Comparison of ENCODE assay signal across 23 cellular contexts in the genomic region with DNA sequence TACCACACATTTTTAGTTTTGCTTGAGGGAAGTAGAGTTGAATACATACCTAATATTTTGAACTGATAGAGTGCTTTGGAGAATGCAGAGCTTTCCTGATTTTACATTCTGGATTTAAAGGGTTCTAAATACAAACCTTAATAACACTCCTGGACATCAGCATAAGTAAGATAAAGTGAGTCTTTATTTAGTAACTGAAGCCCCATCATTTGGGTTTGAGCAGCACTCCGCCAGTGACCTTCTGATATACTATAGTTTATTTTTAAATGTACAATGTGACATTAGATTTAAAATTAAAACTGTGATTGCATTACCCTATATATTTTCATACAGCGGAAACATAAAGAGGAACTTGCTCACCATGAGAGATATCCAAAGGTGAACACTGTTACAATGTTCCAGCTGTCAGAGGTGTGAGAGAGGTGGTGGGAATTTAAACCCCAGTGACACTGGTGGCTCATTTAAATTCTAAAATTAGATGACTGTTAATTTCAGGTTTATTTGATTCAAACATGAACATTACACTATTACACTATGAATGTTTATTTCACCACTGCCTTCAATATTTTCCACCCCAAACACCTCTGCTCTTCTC.
DNase-seq lines count a peak whose midpoint lies in the region; ATAC-seq and TF ChIP-seq lines count a peak whose summit lies in the region.
"Had no signal": no experiment of that assay in that cellular context is flagged by ENCODE, and none has a peak within 500 bp of the region (broad histone marks: within the 10 kb centered on the region; RNA-seq: fewer than 3 reads in every experiment).

No MANE protein-coding gene starts in this region.

- TF ChIP-seq CTCF in right atrium auricular region (IDR thresholded peaks at IDR 0.05) (no peak), OCI-LY1 (IDR thresholded peaks at IDR 0.05; ENCODE audit: low read length) (no peak)

- H3F3A ChIP-seq in OCI-LY1 (ENCODE audit: insufficient read depth, low read length), result no peaks in the 10 kb centered on the region

- H3K4me3 ChIP-seq in right cardiac atrium (ENCODE audit: low read length) (no peak overlapping the region), right atrium auricular region (no peak overlapping the region), OCI-LY1 (ENCODE audit: low read depth, low read length, poor library complexity, severe bottlenecking) (no peak overlapping the region)
- H3K4me3 ChIP-seq: A549; BLaER1 treated with 17β-estradiol and CSF1 and Interleukin-3, amounts not matched to agents 10 nM and 100 nM; GM12878; GM23248 had no signal

- H3K4me2 ChIP-seq in OCI-LY1 (ENCODE audit: low read length), result no peak overlapping the region; the same call in 1 of the 2 replicates
- H3K4me2 ChIP-seq: A549; BLaER1 treated with 17β-estradiol and CSF1 and Interleukin-3, amounts not matched to agents 10 nM and 100 nM had no signal

- WGBS in right cardiac atrium, result 59% methylated on average over 2 of the region's 2 CpGs

- H2AFZ ChIP-seq in OCI-LY1 (ENCODE audit: low read length), result no peak overlapping the region
- H2AFZ ChIP-seq: GM23248 had no signal

- no peaks in the 10 kb centered on the region for H3K36me3 ChIP-seq in right atrium auricular region
- no peaks in the 10 kb centered on the region; the same call in 1 of the 2 replicates for H3K36me3 ChIP-seq in OCI-LY1 (ENCODE audit: insufficient read depth, low read length)
- H3K36me3 ChIP-seq: BE2C; BLaER1 treated with 17β-estradiol and CSF1 and Interleukin-3, amounts not matched to agents 10 nM and 100 nM had no signal

- no peaks in the 10 kb centered on the region for H4K20me1 ChIP-seq in OCI-LY1 (ENCODE audit: insufficient read depth, low read length)
- H4K20me1 ChIP-seq: BLaER1 treated with 17β-estradiol and CSF1 and Interleukin-3, amounts not matched to agents 10 nM and 100 nM had no signal

- H3K27me3 ChIP-seq in right cardiac atrium (ENCODE audit: control insufficient read depth, insufficient read depth) (no peaks in the 10 kb centered on the region), right atrium auricular region (no peaks in the 10 kb centered on the region), OCI-LY1 (ENCODE audit: insufficient read depth, low read length) (no peaks in the 10 kb centered on the region)
- H3K27me3 ChIP-seq: BE2C; BLaER1 treated with 17β-estradiol and CSF1 and Interleukin-3, amounts not matched to agents 10 nM and 100 nM had no signal

- H3K9me3 ChIP-seq in right cardiac atrium (ENCODE audit: control insufficient read depth, low read length) (no peaks in the 10 kb centered on the region), right atrium auricular region (no peaks in the 10 kb centered on the region), OCI-LY1 (ENCODE audit: low read length) (0 out of 2 replicates have a peak, but pooled peaks cover under 1% of the 10 kb centered on the region)
- H3K9me3 ChIP-seq: A549, BE2C had no signal

- intact Hi-C loops in Right ventricle myocardium superior (cut with DNase I), result no loop called here
- intact Hi-C loops in right cardiac atrium (cut with DNase I), result no loop called here
- intact Hi-C loops in cardiac septum (cut with DNase I), result no loop called here

- H3K79me2 ChIP-seq in OCI-LY1 (ENCODE audit: insufficient read depth, low read length), result no peaks in the 10 kb centered on the region

- H3K9ac ChIP-seq in OCI-LY1 (ENCODE audit: low read length), result no peak overlapping the region
- H3K9ac ChIP-seq: BLaER1 treated with 17β-estradiol and CSF1 and Interleukin-3, amounts not matched to agents 10 nM and 100 nM; GM23248 had no signal

- DNase-seq in Right ventricle myocardium superior, result no peak
- no peak for DNase-seq in right cardiac atrium
- DNase-seq in right atrium auricular region (ENCODE audit: low spot score), result no peak
- no peak for DNase-seq in cardiac septum (ENCODE audit: low spot score)
- no peak for DNase-seq in NCI-H510A (lab: John Stamatoyannopoulos, UW)
- DNase-seq: 8988T; ACHN; AML-193; BE2C; CD4-positive, alpha-beta T cell; CD8-positive, alpha-beta memory T cell; DMS 273 treated with DMSO at 0.1 percent for 48 hours; DMS79; EL; GDM1; GM23248; H7; HCEC 1CT had no signal

- H3K27ac ChIP-seq in right cardiac atrium (ENCODE audit: low read length) (no peak overlapping the region), right atrium auricular region (peak overlapping the region; percentile 2 to 11), OCI-LY1 (ENCODE audit: low read depth, low read length, poor library complexity, severe bottlenecking) (peak overlapping the region; percentile 58)
- H3K27ac ChIP-seq: A549; BLaER1 treated with 17β-estradiol and CSF1 and Interleukin-3, amounts not matched to agents 10 nM and 100 nM; GM23248 had no signal

- H3K4me1 ChIP-seq in right cardiac atrium (ENCODE audit: control insufficient read depth, insufficient read depth, low read length), result peaks cover 1% of the 10 kb centered on the region
- H3K4me1 ChIP-seq in right atrium auricular region, result peaks cover 0 to 7% of the 10 kb centered on the region in 2 donors
- H3K4me1 ChIP-seq in OCI-LY1 (ENCODE audit: insufficient read depth, low read length, severe bottlenecking), result peaks cover 28% of the 10 kb centered on the region
- H3K4me1 ChIP-seq: A549, BE2C had no signal

- ATAC-seq in Right ventricle myocardium superior (ENCODE audit: poor library complexity) (peak; percentile 76), right cardiac atrium (no peak), HG03460 (IDR thresholded peaks at IDR 0.05; ENCODE audit: unreplicated experiment) (no peak)
- ATAC-seq: A549, GM12878 had no signal

- no peaks in the 10 kb centered on the region for H3K9me2 ChIP-seq in OCI-LY1 (ENCODE audit: low read depth, low read length)
